Comparison of ENCODE assay signal across 23 cellular contexts in the genomic region with DNA sequence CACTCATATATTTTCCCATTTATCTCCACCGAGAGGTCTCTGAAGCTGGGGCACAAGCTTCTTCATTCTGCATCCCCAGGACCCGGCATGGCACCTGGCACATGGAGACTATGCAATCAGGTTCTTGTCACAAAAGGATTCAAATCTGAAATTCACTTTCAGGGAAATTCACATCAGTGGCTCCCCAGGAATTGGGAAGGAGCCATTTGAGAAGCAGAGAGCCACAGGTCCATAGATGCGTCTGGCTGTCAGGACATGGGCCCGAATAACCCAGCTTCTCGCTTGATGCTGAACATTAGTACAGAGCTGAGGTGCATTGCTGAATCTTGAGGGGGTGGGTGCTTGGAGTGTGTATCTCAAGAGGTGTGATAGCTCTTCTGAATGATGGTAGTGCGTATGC.
"Had no signal": no experiment of that assay in that cellular context is flagged by ENCODE, and none has a peak within 500 bp of the region (broad histone marks: within the 10 kb centered on the region; RNA-seq: fewer than 3 reads in every experiment).

No MANE protein-coding gene starts in this region.

- H3K27me3 ChIP-seq: hepatocyte, ovary, testis, thyroid gland, transverse colon, upper lobe of left lung, vagina had no signal

- H3K27ac Mint-ChIP-seq: mesothelial cell of epicardium; naive thymus-derived CD4-positive, alpha-beta T cell; natural killer cell treated with Interleukin-12 subunit alpha and Interleukin-12 subunit beta and Interleukin-15 and Interleukin-18, amount 100 ng/mL, for 72 hours; progenitor cell of endocrine pancreas; stimulated activated effector memory CD8-positive, alpha-beta T cell treated with anti-CD3 and anti-CD28 coated beads, Interleukin-12 subunit alpha, Interleukin-12 subunit beta, amount 100 ng/mL, for 72 hours; stimulated activated naive CD8-positive, alpha-beta T cell treated with anti-CD3 and anti-CD28 coated beads, Interleukin-15, Interleukin-2, amounts not matched to agents 100 ng/mL and 50 ng/mL, for 24 hours had no signal

- H3K9me3 ChIP-seq: left ventricle myocardium inferior, mucosa of descending colon, ovary, testis, thyroid gland, transverse colon, upper lobe of left lung, vagina had no signal

- DNase-seq: islet precursor cell; left ventricle myocardium inferior; mesendoderm; mucosa of descending colon; naive thymus-derived CD4-positive, alpha-beta T cell; ovary; stimulated activated CD4-positive, alpha-beta T cell treated with anti-CD3 and anti-CD28 coated beads, Interleukin-4, amount 100 ng/mL, for 24 hours; stimulated activated naive CD4-positive, alpha-beta T cell; testis; thyroid gland; transverse colon; upper lobe of left lung had no signal

- H3K4me3 Mint-ChIP-seq: mesothelial cell of epicardium; naive thymus-derived CD4-positive, alpha-beta T cell; natural killer cell treated with Interleukin-12 subunit alpha and Interleukin-12 subunit beta and Interleukin-15 and Interleukin-18, amount 100 ng/mL, for 72 hours; stimulated activated effector memory CD8-positive, alpha-beta T cell treated with anti-CD3 and anti-CD28 coated beads, Interleukin-12 subunit alpha, Interleukin-12 subunit beta, amount 100 ng/mL, for 72 hours; stimulated activated naive CD8-positive, alpha-beta T cell treated with anti-CD3 and anti-CD28 coated beads, Interleukin-15, Interleukin-2, amounts not matched to agents 100 ng/mL and 50 ng/mL, for 24 hours had no signal

- H3K27ac ChIP-seq: hepatocyte, left ventricle myocardium inferior, ovary, skin epidermis, testis, thyroid gland, transverse colon, upper lobe of left lung, vagina had no signal

- H3K36me3 ChIP-seq: left ventricle myocardium inferior, ovary, thyroid gland, transverse colon, upper lobe of left lung, vagina had no signal

- H3K9me3 Mint-ChIP-seq: mesothelial cell of epicardium; natural killer cell treated with Interleukin-12 subunit alpha and Interleukin-12 subunit beta and Interleukin-15 and Interleukin-18, amount 100 ng/mL, for 72 hours; stimulated activated effector memory CD8-positive, alpha-beta T cell treated with anti-CD3 and anti-CD28 coated beads, Interleukin-12 subunit alpha, Interleukin-12 subunit beta, amount 100 ng/mL, for 72 hours; stimulated activated naive CD8-positive, alpha-beta T cell treated with anti-CD3 and anti-CD28 coated beads, Interleukin-15, Interleukin-2, amounts not matched to agents 100 ng/mL and 50 ng/mL, for 24 hours had no signal

- ATAC-seq: mucosa of descending colon; naive thymus-derived CD4-positive, alpha-beta T cell; natural killer cell treated with Interleukin-12 subunit alpha and Interleukin-12 subunit beta and Interleukin-15 and Interleukin-18, amount 100 ng/mL, for 72 hours; right cardiac atrium; sciatic nerve; stimulated activated effector memory CD8-positive, alpha-beta T cell treated with anti-CD3 and anti-CD28 coated beads, Interleukin-12 subunit alpha, Interleukin-12 subunit beta, amount 100 ng/mL, for 72 hours had no signal

- H3K4me3 ChIP-seq: hepatocyte, left ventricle myocardium inferior, lung, mucosa of descending colon, ovary, skin epidermis, testis, thyroid gland, transverse colon, upper lobe of left lung, vagina had no signal

- H3K36me3 Mint-ChIP-seq: mesothelial cell of epicardium; natural killer cell treated with Interleukin-12 subunit alpha and Interleukin-12 subunit beta and Interleukin-15 and Interleukin-18, amount 100 ng/mL, for 72 hours; stimulated activated effector memory CD8-positive, alpha-beta T cell treated with anti-CD3 and anti-CD28 coated beads, Interleukin-12 subunit alpha, Interleukin-12 subunit beta, amount 100 ng/mL, for 72 hours had no signal

- H3K27me3 Mint-ChIP-seq: naive thymus-derived CD4-positive, alpha-beta T cell; stimulated activated naive CD8-positive, alpha-beta T cell treated with anti-CD3 and anti-CD28 coated beads, Interleukin-15, Interleukin-2, amounts not matched to agents 100 ng/mL and 50 ng/mL, for 24 hours had no signal
